Comparison of ENCODE assay signal across 30 cellular contexts in genomic region chr4:188190461-188190860, GRCh38. TPM values are rescaled to one million over a fixed set of nuclear protein-coding genes. Genes with fewer than 3 reads are reported as not detected.
"Had no signal": no experiment of that assay in that cellular context is flagged by ENCODE, and none has a peak within 500 bp of the region (broad histone marks: within the 10 kb centered on the region; RNA-seq: fewer than 3 reads in every experiment).

No MANE protein-coding gene starts in this region.

- H2AFZ ChIP-seq: hepatocyte had no signal

- H3K79me2 ChIP-seq: hepatocyte had no signal

- H3K4me1 Mint-ChIP-seq: naive B cell; stimulated activated naive B cell treated with anti-CD40 and anti-IgM and Interleukin-4, amounts not matched to agents 10 μg/mL and 1 μg/mL and 100 μg/mL, for 72 hours; stimulated activated naive CD8-positive, alpha-beta T cell treated with anti-CD3 and anti-CD28 coated beads, Interleukin-15, amount 100 ng/mL, for 72 hours had no signal

- H3K27me3 ChIP-seq: foreskin keratinocyte, hepatocyte, sigmoid colon, transverse colon had no signal

- ATAC-seq: foreskin keratinocyte; psoas muscle; stimulated activated naive B cell treated with anti-CD40 and anti-IgM and Interleukin-4, amounts not matched to agents 10 μg/mL and 1 μg/mL and 100 μg/mL, for 72 hours; stimulated activated naive CD8-positive, alpha-beta T cell treated with anti-CD3 and anti-CD28 coated beads, Interleukin-15, amount 100 ng/mL, for 72 hours had no signal

- H3K4me3 Mint-ChIP-seq: endodermal cell; naive B cell; nephron; stimulated activated naive B cell treated with anti-CD40 and anti-IgM and Interleukin-4, amounts not matched to agents 10 μg/mL and 1 μg/mL and 100 μg/mL, for 72 hours; stimulated activated naive CD8-positive, alpha-beta T cell treated with anti-CD3 and anti-CD28 coated beads, Interleukin-15, amount 100 ng/mL, for 72 hours had no signal

- H3K27ac Mint-ChIP-seq: endodermal cell; nephron; stimulated activated naive B cell treated with anti-CD40 and anti-IgM and Interleukin-4, amounts not matched to agents 10 μg/mL and 1 μg/mL and 100 μg/mL, for 72 hours; stimulated activated naive CD8-positive, alpha-beta T cell treated with anti-CD3 and anti-CD28 coated beads, Interleukin-15, amount 100 ng/mL, for 72 hours had no signal

- H3K9me3 ChIP-seq: left ventricle myocardium inferior, psoas muscle, sigmoid colon, thoracic aorta, transverse colon had no signal

- H3K4me1 ChIP-seq: foreskin keratinocyte, left ventricle myocardium inferior, psoas muscle, sigmoid colon, transverse colon had no signal

- H3K36me3 Mint-ChIP-seq: naive B cell; stimulated activated naive B cell treated with anti-CD40 and anti-IgM and Interleukin-4, amounts not matched to agents 10 μg/mL and 1 μg/mL and 100 μg/mL, for 72 hours had no signal

- H3K4me3 ChIP-seq: coronary artery, hepatocyte, left ventricle myocardium inferior, lung, psoas muscle, sigmoid colon, skin epidermis, thoracic aorta, transverse colon had no signal

- H3K27ac ChIP-seq: coronary artery, foreskin keratinocyte, hepatocyte, left ventricle myocardium inferior, psoas muscle, sigmoid colon, skin epidermis, thoracic aorta, transverse colon had no signal

- FAIRE-seq: endothelial cell of umbilical vein, kidney had no signal

- H3K36me3 ChIP-seq: left ventricle myocardium inferior, sigmoid colon, thoracic aorta, transverse colon had no signal

- H3K27me3 Mint-ChIP-seq: naive B cell; stimulated activated naive B cell treated with anti-CD40 and anti-IgM and Interleukin-4, amounts not matched to agents 10 μg/mL and 1 μg/mL and 100 μg/mL, for 72 hours; stimulated activated naive CD8-positive, alpha-beta T cell treated with anti-CD3 and anti-CD28 coated beads, Interleukin-15, amount 100 ng/mL, for 72 hours had no signal

- H3K9me3 Mint-ChIP-seq: endodermal cell, nephron had no signal

- H3K4me2 ChIP-seq: hepatocyte had no signal

- DNase-seq: effector CD4-positive, alpha-beta T cell; endodermal cell; erythroblast; head of caudate nucleus; kidney; left cardiac atrium; left ventricle myocardium inferior; mesendoderm; naive B cell; psoas muscle; retina; sigmoid colon; stimulated activated CD4-positive, alpha-beta T cell treated with anti-CD3 and anti-CD28 coated beads, Interleukin-2, amount 100 ng/mL, for 24 hours; stimulated activated CD4-positive, alpha-beta T cell treated with anti-CD3 and anti-CD28 coated beads, Interleukin-4, amount 100 ng/mL, for 4 hours; stimulated activated naive B cell treated with anti-CD40 and anti-IgM and Interleukin-4, amounts not matched to agents 10 μg/mL and 1 μg/mL and 100 μg/mL, for 72 hours; stimulated activated naive CD8-positive, alpha-beta T cell treated with anti-CD3 and anti-CD28 coated beads, Interleukin-15, amount 100 ng/mL, for 72 hours; substantia nigra; transverse colon had no signal

RNA-seq across cellular contexts. Expression of gene TRIML1, which starts 51.2 kb away (rescaled TPM):
- total RNA-seq: chondrocyte, endodermal cell, endothelial cell of umbilical vein, fibroblast of lung, foreskin keratinocyte, hepatocyte, kidney, left cardiac atrium, left ventricle myocardium inferior, lung, omental fat pad, psoas muscle, sigmoid colon, thoracic aorta, transverse colon, ureter had no signal
- polyA plus RNA-seq: endothelial cell of umbilical vein, fibroblast of lung, foreskin keratinocyte, hepatocyte, lung, psoas muscle, sigmoid colon had no signal
